22 cellular contexts compared by ENCODE assay signal in the genomic region with DNA sequence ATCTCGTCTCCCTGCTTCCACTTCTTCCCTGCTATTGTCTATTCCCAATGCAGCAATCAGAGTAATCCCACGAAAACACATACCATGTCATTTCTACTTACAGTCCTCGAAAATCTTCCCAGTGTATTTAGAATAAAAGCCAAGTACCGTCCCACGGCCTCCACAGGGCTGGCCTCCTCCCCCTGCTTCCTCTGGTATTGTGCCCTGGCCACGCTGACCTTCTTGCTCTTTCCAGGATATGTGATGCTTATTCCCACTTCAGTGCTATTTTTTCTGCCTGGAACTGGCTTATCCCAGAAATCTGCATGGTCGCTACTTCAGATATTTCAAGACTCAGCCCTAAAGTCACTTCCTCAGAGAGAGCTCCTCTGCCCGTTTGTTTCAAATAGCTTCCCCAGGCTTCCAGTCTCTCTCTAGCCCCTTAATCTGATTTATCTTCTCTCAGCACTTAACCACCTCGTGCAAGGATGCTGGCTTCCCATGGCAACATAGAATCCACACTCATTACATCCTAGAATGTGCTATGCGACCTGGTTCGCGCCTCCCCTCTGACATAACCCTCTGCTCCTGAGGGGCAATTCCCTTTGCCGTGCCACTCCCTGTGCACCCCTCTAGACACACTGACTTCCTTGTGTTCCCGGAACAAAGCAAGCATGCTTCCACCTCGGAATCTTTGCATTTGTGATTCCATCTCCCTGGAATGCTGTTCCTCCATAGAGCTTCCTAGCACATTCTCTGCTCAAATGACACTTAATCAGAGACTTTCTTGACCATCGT.
A peak's percentile ranks its signal among the peaks of the same experiment; 100 is the strongest.
DNase-seq lines count a peak whose midpoint lies in the region; ATAC-seq and TF ChIP-seq lines count a peak whose summit lies in the region.
"Had no signal": no experiment of that assay in that cellular context is flagged by ENCODE, and none has a peak within 500 bp of the region (broad histone marks: within the 10 kb centered on the region; RNA-seq: fewer than 3 reads in every experiment).

No MANE protein-coding gene starts in this region.

- TF ChIP-seq CTCF in mammary epithelial cell (conservative IDR thresholded peaks at IDR 0.05 in 1 of 2, IDR thresholded peaks at IDR 0.05 in 1 of 2; ENCODE audit: extremely low read depth in 1 of 2, insufficient read depth in 1 of 2, low read depth in 1 of 2, low read length in 2 of 2) (no peak), MCF 10A (IDR thresholded peaks at IDR 0.05; ENCODE audit: unreplicated experiment) (no peak), body of pancreas (IDR thresholded peaks at IDR 0.05) (no peak), neural progenitor cell (IDR thresholded peaks at IDR 0.05) (no peak)

- H4K20me1 ChIP-seq in mammary epithelial cell (ENCODE audit: insufficient read depth, low read length) (no peaks in the 10 kb centered on the region), neural progenitor cell (ENCODE audit: low read depth) (no peaks in the 10 kb centered on the region)

- H3K4me1 Mint-ChIP-seq in MCF 10A (ENCODE audit: insufficient read depth, unreplicated experiment) (no peaks in the 10 kb centered on the region), neural progenitor cell (peaks cover 31% of the 10 kb centered on the region)

- H3K4me3 ChIP-seq in mammary epithelial cell (replicated peaks in 1 of 3; ENCODE audit: insufficient read depth in 1 of 3, low read depth in 2 of 3, low read length in 3 of 3) = no peak overlapping the region
- no peak overlapping the region for H3K4me3 ChIP-seq in body of pancreas
- H3K4me3 ChIP-seq in neural progenitor cell = no peak overlapping the region
- H3K4me3 ChIP-seq: GM23248, K562, SK-N-MC had no signal

- no peak overlapping the region for H3K4me2 ChIP-seq in mammary epithelial cell (ENCODE audit: insufficient read depth, low read depth, low read length)
- H3K4me2 ChIP-seq in neural progenitor cell = no peak overlapping the region

- BruUV-seq in mammary epithelial cell (replicated peaks; lab: Mats Ljungman, UMichigan) = no TSS peak
- no TSS peak for BruUV-seq in MCF 10A (replicated peaks; lab: Mats Ljungman, UMichigan)

- ATAC-seq in body of pancreas = peak; percentile 38
- ATAC-seq in HG02840 (IDR thresholded peaks at IDR 0.05; ENCODE audit: low FRiP score, unreplicated experiment) = no peak
- ATAC-seq: K562 had no signal

- no peaks in the 10 kb centered on the region for H3K36me3 Mint-ChIP-seq in MCF 10A (ENCODE audit: insufficient read depth, unreplicated experiment)
- H3K36me3 Mint-ChIP-seq in neural progenitor cell = no peaks in the 10 kb centered on the region

- no peaks in the 10 kb centered on the region for H3K79me2 ChIP-seq in mammary epithelial cell (ENCODE audit: insufficient read depth, low read length)
- no peaks in the 10 kb centered on the region for H3K79me2 ChIP-seq in neural progenitor cell (ENCODE audit: low read depth)

- H3K4me1 ChIP-seq in mammary epithelial cell (ENCODE audit: insufficient read depth, low read length) = no peaks in the 10 kb centered on the region
- no peaks in the 10 kb centered on the region for H3K4me1 ChIP-seq in body of pancreas
- peaks cover 4% of the 10 kb centered on the region for H3K4me1 ChIP-seq in neural progenitor cell

- H3K27me3 ChIP-seq in mammary epithelial cell (ENCODE audit: insufficient read depth, low read length) (no peaks in the 10 kb centered on the region), body of pancreas (no peaks in the 10 kb centered on the region), neural progenitor cell (no peaks in the 10 kb centered on the region)

- peak; percentile 37 for DNase-seq in mammary epithelial cell
- no peak for DNase-seq in MCF 10A (ENCODE audit: unreplicated experiment)
- DNase-seq in body of pancreas = no peak
- DNase-seq in kidney tubule cell (ENCODE audit: low spot score) = peak; percentile 36
- DNase-seq in neural progenitor cell (ENCODE audit: low spot score) = no peak
- no peak for DNase-seq in COR-L47 (lab: John Stamatoyannopoulos, UW)
- no peak for DNase-seq in activated CD8-positive, alpha-beta memory T cell treated with anti-CD3 and anti-CD28 coated beads, Interleukin-2, amount 50 U/mL, for 4 hours
- DNase-seq: 8988T, ACHN, GM23248, H9, Kasumi-1, NCI-H1105 treated with DMSO at 0.1 percent for 48 hours, NCI-H146, NCI-H1930, NCI-H2107, NCI-H524, NCI-H748 treated with DMSO at 0.1 percent for 48 hours, SHP77 treated with DMSO at 0.1 percent for 48 hours had no signal

- H2AFZ ChIP-seq in mammary epithelial cell (ENCODE audit: low read depth, low read length) (no peak overlapping the region), neural progenitor cell (replicated peaks) (peak overlapping the region; percentile 26)
- H2AFZ ChIP-seq: GM23248 had no signal

- dilution Hi-C loops in mammary epithelial cell (cut with HindIII; ENCODE audit: low sequenced_read_pairs) = no loop called here

- POLR2A ChIA-PET in MCF 10A (lab: Yijun Ruan, JAX) = interaction anchor here (1.0 kb wide), 1 partner anchor 8 kb away, joined by 5 read pairs; no protein-coding TSS in a partner anchor

- H3K4me3 Mint-ChIP-seq in MCF 10A (ENCODE audit: unreplicated experiment) (no peak overlapping the region), neural progenitor cell (no peak overlapping the region)
- H3K4me3 Mint-ChIP-seq: H9 had no signal

- 87% methylated on average over 16 of the region's 16 CpGs for WGBS in mammary epithelial cell (ENCODE audit: low coverage, missing lambda C conversion rate)
- WGBS in body of pancreas, 2 donors = 70 to 71% methylated on average over 16 of the region's 16 CpGs

- no peaks in the 10 kb centered on the region for H3K27me3 Mint-ChIP-seq in MCF 10A (ENCODE audit: insufficient read depth, unreplicated experiment)
- no peaks in the 10 kb centered on the region for H3K27me3 Mint-ChIP-seq in neural progenitor cell (ENCODE audit: insufficient read depth, low read depth)

- H3K27ac Mint-ChIP-seq in MCF 10A (ENCODE audit: low read depth, unreplicated experiment) (no peak overlapping the region), neural progenitor cell (peak overlapping the region; percentile 62)
- H3K27ac Mint-ChIP-seq: H9 had no signal

- H3K36me3 ChIP-seq in mammary epithelial cell (ENCODE audit: insufficient read depth, low read length) = no peaks in the 10 kb centered on the region
- no peaks in the 10 kb centered on the region for H3K36me3 ChIP-seq in body of pancreas (replicated peaks in 1 of 2; ENCODE audit: insufficient read depth in 1 of 2, low read depth in 2 of 2)
- H3K36me3 ChIP-seq in neural progenitor cell = no peaks in the 10 kb centered on the region

- in situ Hi-C loops in mammary epithelial cell (cut with MboI; ENCODE audit: low sequenced_read_pairs in 2 of 2) = no loop called here

- H3K9me3 ChIP-seq in mammary epithelial cell (replicated peaks; ENCODE audit: insufficient read depth, low read length) (no peaks in the 10 kb centered on the region), body of pancreas (no peaks in the 10 kb centered on the region), neural progenitor cell (ENCODE audit: low read depth) (no peaks in the 10 kb centered on the region)

- no peak for TF ChIP-seq POLR2A in body of pancreas (IDR thresholded peaks at IDR 0.05)

- H3K27ac ChIP-seq in mammary epithelial cell (ENCODE audit: insufficient read depth, low read depth, low read length) = no peak overlapping the region
- H3K27ac ChIP-seq in body of pancreas = no peak overlapping the region
- no peak overlapping the region for H3K27ac ChIP-seq in neural progenitor cell
- H3K27ac ChIP-seq: GM23248, SK-N-MC had no signal

- intact Hi-C loops in mammary epithelial cell (cut with micrococcal nuclease) (no loop called here), MCF 10A (cut with micrococcal nuclease) (no loop called here), body of pancreas (cut with DNase I) (no loop called here)

- CTCF ChIA-PET in mammary epithelial cell (lab: Charles Lee; ENCODE audit: low non-redundant PET) (no interaction called here), MCF 10A (lab: Yijun Ruan, JAX) (interaction anchor here (0.6 to 0.9 kb wide), 3 partner anchors 9 to 32 kb away, joined by 3 read pairs; no protein-coding TSS in a partner anchor)

- H3F3A ChIP-seq in neural progenitor cell (ENCODE audit: low read depth) = no peaks in the 10 kb centered on the region

- no peaks in the 10 kb centered on the region for H3K9me3 Mint-ChIP-seq in MCF 10A (ENCODE audit: unreplicated experiment)
- H3K9me3 Mint-ChIP-seq in neural progenitor cell = peaks cover 11% of the 10 kb centered on the region

- no peak overlapping the region for H3K9ac ChIP-seq in mammary epithelial cell (ENCODE audit: insufficient read depth, low read length)
- no peak overlapping the region for H3K9ac ChIP-seq in neural progenitor cell
- H3K9ac ChIP-seq: GM23248 had no signal

Comparison
In these comparisons a context has a peak if more than half of its experiments do, and no peak if none do; other contexts are left out.
1. DNase-seq: peak in mammary epithelial cell (single experiment) and kidney tubule cell (single experiment); none in MCF 10A (single experiment), body of pancreas (0 of 4), neural progenitor cell (single experiment), COR-L47 (single experiment) and activated CD8-positive, alpha-beta memory T cell treated with anti-CD3 and anti-CD28 coated beads, Interleukin-2, amount 50 U/mL, for 4 hours (single experiment).